In the genomic region with DNA sequence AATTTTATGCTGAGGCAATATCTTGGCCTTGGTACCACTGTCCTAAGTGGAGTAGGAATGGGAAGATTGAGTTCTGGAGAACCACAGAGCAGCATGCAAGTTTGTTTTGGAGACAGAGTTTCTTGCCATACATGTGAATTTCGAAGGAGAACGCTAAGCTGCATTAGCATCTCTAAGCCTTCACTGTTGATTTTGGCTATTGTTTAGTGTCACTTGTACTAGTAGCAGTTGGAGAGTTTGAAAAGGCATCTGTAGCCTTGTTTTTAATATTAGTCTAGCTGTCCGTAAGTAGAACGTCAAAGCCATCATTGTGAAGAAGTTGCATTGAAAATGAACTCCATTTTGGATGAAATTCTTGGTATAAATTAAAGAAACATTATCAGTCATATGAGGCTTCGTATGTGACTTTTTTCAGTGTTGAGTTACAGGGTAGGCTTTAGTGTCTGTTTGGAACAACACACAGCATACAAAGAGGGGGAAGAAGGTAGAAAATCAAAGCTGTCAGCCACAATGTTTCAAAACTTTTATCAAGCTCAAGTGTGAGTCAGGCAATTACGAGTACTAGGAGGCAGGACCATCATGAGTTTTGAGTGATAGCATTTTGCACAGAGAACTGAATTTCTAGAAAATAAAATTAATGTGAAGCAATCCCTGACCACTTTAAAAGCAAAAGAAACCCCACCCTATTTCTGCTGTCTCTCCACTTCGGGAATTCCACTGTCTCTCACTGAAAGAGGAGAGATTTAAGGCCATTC, we compare ENCODE assay signal across 20 cellular contexts.
DNase-seq lines count a peak whose midpoint lies in the region; ATAC-seq, FAIRE-seq and TF ChIP-seq lines count a peak whose summit lies in the region.
"Had no signal": no experiment of that assay in that cellular context is flagged by ENCODE, and none has a peak within 500 bp of the region (broad histone marks: within the 10 kb centered on the region; RNA-seq: fewer than 3 reads in every experiment).

No MANE protein-coding gene starts in this region.

- no peaks in the 10 kb centered on the region for H4K20me1 ChIP-seq in GM23338 (replicated peaks; ENCODE audit: insufficient read depth)
- H4K20me1 ChIP-seq in OCI-LY1 (ENCODE audit: insufficient read depth, low read length), result no peaks in the 10 kb centered on the region
- no peaks in the 10 kb centered on the region for H4K20me1 ChIP-seq in astrocyte (ENCODE audit: insufficient read depth, low read length)
- no peaks in the 10 kb centered on the region for H4K20me1 ChIP-seq in hepatocyte (ENCODE audit: insufficient read depth, poor library complexity, severe bottlenecking)

- intact Hi-C loops in mucosa of descending colon (cut with DNase I, micrococcal nuclease), result no loop called here

- H3K36me3 Mint-ChIP-seq in GM23338 (ENCODE audit: low read depth) (no peaks in the 10 kb centered on the region), astrocyte (ENCODE audit: low read depth, unreplicated experiment) (no peaks in the 10 kb centered on the region)

- H3K27me3 ChIP-seq in GM23338 (ENCODE audit: insufficient read depth), result no peaks in the 10 kb centered on the region
- no peaks in the 10 kb centered on the region for H3K27me3 ChIP-seq in OCI-LY1 (ENCODE audit: insufficient read depth, low read length)
- H3K27me3 ChIP-seq in astrocyte (ENCODE audit: insufficient read depth, low read length), result no peaks in the 10 kb centered on the region
- no peaks in the 10 kb centered on the region for H3K27me3 ChIP-seq in hepatocyte

- H3K36me3 ChIP-seq in GM23338 (ENCODE audit: insufficient read depth), result no peaks in the 10 kb centered on the region
- no peaks in the 10 kb centered on the region for H3K36me3 ChIP-seq in OCI-LY1 (ENCODE audit: insufficient read depth, low read length)
- H3K36me3 ChIP-seq in astrocyte (ENCODE audit: insufficient read depth, low read length), result no peaks in the 10 kb centered on the region
- no peaks in the 10 kb centered on the region for H3K36me3 ChIP-seq in hepatocyte (replicated peaks; ENCODE audit: insufficient read depth, low read depth)
- no peaks in the 10 kb centered on the region for H3K36me3 ChIP-seq in mucosa of descending colon (ENCODE audit: low read depth)

- H3K4me2 ChIP-seq in GM23338 (no peak overlapping the region; the same call in 1 of the 2 replicates), OCI-LY1 (ENCODE audit: low read length) (no peak overlapping the region), astrocyte (ENCODE audit: low read length) (no peak overlapping the region), hepatocyte (no peak overlapping the region)
- H3K4me2 ChIP-seq: A549 had no signal

- no peak overlapping the region for H3K27ac Mint-ChIP-seq in GM23338
- no peak overlapping the region for H3K27ac Mint-ChIP-seq in astrocyte (ENCODE audit: unreplicated experiment)
- H3K27ac Mint-ChIP-seq: CD4-positive, alpha-beta T cell had no signal

- ATAC-seq in GM23338 (peak; percentile 29; the same call in 1 of the 3 replicates), GM19452 (IDR thresholded peaks at IDR 0.05; ENCODE audit: unreplicated experiment) (no peak), mucosa of descending colon (no peak)
- ATAC-seq: A549 had no signal

- no peak for TF ChIP-seq CTCF in GM23338 (conservative IDR thresholded peaks at IDR 0.05; ENCODE audit: low read depth in 2 of 2)
- no peak for TF ChIP-seq CTCF in OCI-LY1 (IDR thresholded peaks at IDR 0.05; ENCODE audit: low read length)
- no peak for TF ChIP-seq CTCF in astrocyte (IDR thresholded peaks at IDR 0.05; ENCODE audit: insufficient read depth, low read depth, low read length)
- no peak for TF ChIP-seq CTCF in fibroblast of the aortic adventitia (IDR thresholded peaks at IDR 0.05; ENCODE audit: insufficient read depth, low read length)
- no peak for TF ChIP-seq CTCF in hepatocyte (IDR thresholded peaks at IDR 0.05; ENCODE audit: poor library complexity)
- TF ChIP-seq CTCF in mucosa of descending colon (IDR thresholded peaks at IDR 0.05), result no peak

- H3K79me2 ChIP-seq in GM23338 (replicated peaks; ENCODE audit: insufficient read depth) (no peaks in the 10 kb centered on the region), OCI-LY1 (ENCODE audit: insufficient read depth, low read length) (no peaks in the 10 kb centered on the region), astrocyte (ENCODE audit: insufficient read depth, low read length) (no peaks in the 10 kb centered on the region), hepatocyte (no peaks in the 10 kb centered on the region)

- H3K27me3 Mint-ChIP-seq in GM23338 (ENCODE audit: insufficient read depth, low read depth, poor library complexity) (peaks cover 4% of the 10 kb centered on the region), astrocyte (ENCODE audit: low read depth, unreplicated experiment) (no peaks in the 10 kb centered on the region)
- H3K27me3 Mint-ChIP-seq: CD4-positive, alpha-beta T cell had no signal

- no peaks in the 10 kb centered on the region for H3F3A ChIP-seq in GM23338 (replicated peaks; ENCODE audit: low read depth)
- no peaks in the 10 kb centered on the region for H3F3A ChIP-seq in OCI-LY1 (ENCODE audit: insufficient read depth, low read length)

- H3K9me3 ChIP-seq in OCI-LY1 (ENCODE audit: low read length), result no peaks in the 10 kb centered on the region
- H3K9me3 ChIP-seq in astrocyte (ENCODE audit: insufficient read depth, low read depth, low read length), result no peaks in the 10 kb centered on the region
- H3K9me3 ChIP-seq in hepatocyte (ENCODE audit: low read depth), result no peaks in the 10 kb centered on the region
- no peaks in the 10 kb centered on the region for H3K9me3 ChIP-seq in mucosa of descending colon
- H3K9me3 ChIP-seq: A549, Caco-2 had no signal

- H3K27ac ChIP-seq in GM23338 (ENCODE audit: low read depth), result no peak overlapping the region
- H3K27ac ChIP-seq in OCI-LY1 (ENCODE audit: low read depth, low read length, poor library complexity, severe bottlenecking), result no peak overlapping the region
- no peak overlapping the region for H3K27ac ChIP-seq in astrocyte (ENCODE audit: low read depth, low read length)
- no peak overlapping the region for H3K27ac ChIP-seq in hepatocyte
- H3K27ac ChIP-seq: 22Rv1, A549, C4-2B had no signal

- FAIRE-seq in astrocyte (lab: Jason Lieb, UNC), result peak; percentile 20
- FAIRE-seq: D721Med, H54, HTR-8/SVneo had no signal

- peaks cover 5% of the 10 kb centered on the region; the same call in 1 of the 2 replicates for H3K4me1 ChIP-seq in GM23338 (ENCODE audit: insufficient read depth)
- peaks cover 17% of the 10 kb centered on the region for H3K4me1 ChIP-seq in OCI-LY1 (ENCODE audit: insufficient read depth, low read length, severe bottlenecking)
- no peaks in the 10 kb centered on the region for H3K4me1 ChIP-seq in astrocyte (ENCODE audit: insufficient read depth, low read length)
- no peaks in the 10 kb centered on the region for H3K4me1 ChIP-seq in hepatocyte (ENCODE audit: insufficient read depth)
- no peaks in the 10 kb centered on the region for H3K4me1 ChIP-seq in mucosa of descending colon (ENCODE audit: low read depth)
- H3K4me1 ChIP-seq: A549, Caco-2 had no signal

- H3K4me3 ChIP-seq in GM23338 (no peak overlapping the region), OCI-LY1 (ENCODE audit: low read depth, low read length, poor library complexity, severe bottlenecking) (no peak overlapping the region), astrocyte (ENCODE audit: insufficient read depth, low read depth, low read length) (no peak overlapping the region), fibroblast of the aortic adventitia (ENCODE audit: low read depth, low read length) (no peak overlapping the region), hepatocyte (no peak overlapping the region), mucosa of descending colon (no peak overlapping the region)
- H3K4me3 ChIP-seq: A549 had no signal

- H3K9me3 Mint-ChIP-seq in GM23338 (peaks cover 2% of the 10 kb centered on the region; the same call in 2 of the 3 replicates), astrocyte (ENCODE audit: unreplicated experiment) (no peaks in the 10 kb centered on the region)

- H3K4me1 Mint-ChIP-seq in GM23338 (peaks cover 13% of the 10 kb centered on the region), astrocyte (ENCODE audit: low read depth, unreplicated experiment) (peaks cover 2% of the 10 kb centered on the region)

- peaks cover 7% of the 10 kb centered on the region; the same call in 1 of the 2 replicates for H3K9me2 ChIP-seq in GM23338 (ENCODE audit: insufficient read depth)
- no peaks in the 10 kb centered on the region for H3K9me2 ChIP-seq in OCI-LY1 (ENCODE audit: low read depth, low read length)
- no peaks in the 10 kb centered on the region for H3K9me2 ChIP-seq in hepatocyte (replicated peaks; ENCODE audit: insufficient read depth)

- H2AFZ ChIP-seq in GM23338 (no peak overlapping the region), OCI-LY1 (ENCODE audit: low read length) (peak overlapping the region; percentile 91; the same call in 1 of the 2 replicates), astrocyte (ENCODE audit: low read depth, low read length) (no peak overlapping the region), hepatocyte (no peak overlapping the region)

- no peak overlapping the region for H3K4me3 Mint-ChIP-seq in GM23338
- no peak overlapping the region for H3K4me3 Mint-ChIP-seq in astrocyte (ENCODE audit: unreplicated experiment)
- H3K4me3 Mint-ChIP-seq: CD4-positive, alpha-beta T cell had no signal

- DNase-seq in GM23338 (ENCODE audit: low spot score) (no peak), astrocyte (ENCODE audit: low read depth) (no peak), fibroblast of the aortic adventitia (ENCODE audit: low read depth) (peak; percentile 24), hepatocyte (ENCODE audit: low spot score) (no peak), NCI-H146 treated with DMSO at 0.1 percent for 48 hours (lab: John Stamatoyannopoulos, UW; ENCODE audit: unreplicated experiment) (no peak), mucosa of descending colon (no peak)
- DNase-seq: AML-193; Caco-2; CD4-positive, alpha-beta T cell; DMS79; GDM1; IMR-90 had no signal

- 64% methylated on average over 7 of the region's 7 CpGs for WGBS in hepatocyte (ENCODE audit: low lambda C conversion rate, missing lambda C conversion rate)

- no peak overlapping the region for H3K9ac ChIP-seq in OCI-LY1 (ENCODE audit: low read length)
- no peak overlapping the region for H3K9ac ChIP-seq in astrocyte (ENCODE audit: low read length)

TF ChIP-seq in GM23338, 12 proteins besides CTCF, POLR2A, EP300 and RAD21 (continues in another document):
- TF ChIP-seq ZNF114 (CRISPR knock-in tag; IDR thresholded peaks at IDR 0.05) (no peak), POLR2AphosphoS5 (IDR thresholded peaks at IDR 0.05; ENCODE audit: low read depth) (no peak), ZNF331 (CRISPR knock-in tag; IDR thresholded peaks at IDR 0.05; ENCODE audit: low read depth) (no peak)
